Comparison of ENCODE assay signal across 20 cellular contexts in the genomic region with DNA sequence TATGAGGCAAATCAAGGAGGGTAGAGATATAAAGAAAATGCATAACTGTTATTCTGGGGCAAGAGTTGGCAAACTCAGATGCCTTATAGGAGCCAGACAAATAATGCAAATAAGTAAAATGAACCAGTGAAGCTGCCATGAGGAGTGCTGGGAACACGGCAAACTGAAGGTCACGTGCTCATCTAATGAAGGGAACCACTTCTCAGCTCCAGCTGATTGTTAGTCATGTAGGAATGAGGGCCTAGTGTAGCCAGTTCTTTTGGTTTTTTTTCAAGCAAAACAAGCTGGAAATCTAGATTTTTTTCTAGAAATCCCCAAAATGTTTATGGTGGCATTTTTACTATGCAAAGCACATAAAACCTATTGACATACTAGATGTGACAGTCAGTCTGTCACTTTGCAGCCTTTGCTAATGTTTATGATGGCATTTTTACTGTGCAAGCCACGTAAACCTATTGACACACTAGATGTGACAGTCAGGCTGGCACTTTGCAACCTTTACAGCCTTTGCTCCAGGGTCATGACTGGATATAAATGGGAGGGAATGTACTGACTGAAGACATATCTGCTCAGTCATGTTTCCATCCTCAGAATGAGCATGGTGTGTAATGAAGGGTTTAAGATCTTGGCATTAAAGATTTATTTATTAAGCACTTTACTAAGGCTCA. TPM values are rescaled to one million over a fixed set of nuclear protein-coding genes. Genes with fewer than 3 reads are reported as not detected.
DNase-seq lines count a peak whose midpoint lies in the region; ATAC-seq and TF ChIP-seq lines count a peak whose summit lies in the region.
"Had no signal": no experiment of that assay in that cellular context is flagged by ENCODE, and none has a peak within 500 bp of the region (broad histone marks: within the 10 kb centered on the region; RNA-seq: fewer than 3 reads in every experiment).

No MANE protein-coding gene starts in this region.

- ATAC-seq in Panc1 (no peak), omental fat pad (ENCODE audit: low FRiP score) (no peak)
- ATAC-seq: activated naive CD8-positive, alpha-beta T cell treated with anti-CD3 and anti-CD28 coated beads, Interleukin-2, amount 50 U/mL, for 24 hours; foreskin keratinocyte; K562 had no signal

- H3K4me3 ChIP-seq in Panc1 (ENCODE audit: low read depth in 2 of 2, low read length in 2 of 2), result no peak overlapping the region
- H3K4me3 ChIP-seq: K562, SK-N-MC had no signal

- no peaks in the 10 kb centered on the region for H3K36me3 ChIP-seq in Panc1 (ENCODE audit: control insufficient read depth, insufficient read depth, low read length)

- no peak for TF ChIP-seq CTCF in Panc1 (IDR thresholded peaks at IDR 0.05)
- no peak for TF ChIP-seq CTCF in omental fat pad (IDR thresholded peaks at IDR 0.05)

- H3K27me3 ChIP-seq in Panc1 (ENCODE audit: control insufficient read depth, insufficient read depth, low read length), result no peaks in the 10 kb centered on the region
- H3K27me3 ChIP-seq: foreskin keratinocyte had no signal

- DNase-seq in EH (ENCODE audit: low read depth), result peak; percentile 46
- no peak for DNase-seq in Panc1 (ENCODE audit: low read depth, low spot score)
- peak; percentile 45 for DNase-seq in iris pigment epithelial cell (ENCODE audit: low read depth)
- DNase-seq in retina, result peak; percentile 59
- no peak for DNase-seq in activated CD4-positive, alpha-beta memory T cell treated with anti-CD3 and anti-CD28 coated beads for 36 hours
- no peak for DNase-seq in HK-2 (ENCODE audit: unreplicated experiment)
- DNase-seq in omental fat pad (ENCODE audit: low spot score), result no peak
- no peak for DNase-seq in activated gamma-delta T cell (lab: John Stamatoyannopoulos, UW)
- DNase-seq: activated CD8-positive, alpha-beta memory T cell treated with anti-CD3 and anti-CD28 coated beads, Interleukin-2, amount 50 U/mL, for 48 hours; activated naive CD8-positive, alpha-beta T cell treated with anti-CD3 and anti-CD28 coated beads, Interleukin-2, amount 50 U/mL, for 24 hours; foreskin keratinocyte; kidney glomerular epithelial cell; NCI-H187 treated with DMSO at 0.1 percent for 48 hours; stimulated activated CD4-positive, alpha-beta T cell treated with anti-CD3 and anti-CD28 coated beads, Interleukin-12 subunit alpha, Interleukin-12 subunit beta, amount 100 ng/mL, for 4 hours; T-helper 2 cell had no signal

- peaks cover 19% of the 10 kb centered on the region; the same call in 1 of the 2 replicates for H3K4me1 ChIP-seq in Panc1 (ENCODE audit: control insufficient read depth, insufficient read depth, low read length)

- intact Hi-C loops in Panc1 (cut with micrococcal nuclease; ENCODE audit: unreplicated experiment), result no loop called here
- intact Hi-C loops in activated CD4-positive, alpha-beta memory T cell treated with anti-CD3 and anti-CD28 coated beads for 36 hours (cut with micrococcal nuclease), result no loop called here

- H3K4me3 Mint-ChIP-seq in activated CD4-positive, alpha-beta memory T cell treated with anti-CD3 and anti-CD28 coated beads for 36 hours, result no peak overlapping the region
- H3K4me3 Mint-ChIP-seq: activated naive CD8-positive, alpha-beta T cell treated with anti-CD3 and anti-CD28 coated beads, Interleukin-2, amount 50 U/mL, for 24 hours; brain had no signal

- POLR2A ChIA-PET in Panc1 (lab: Charles Lee), result no interaction called here
- POLR2A ChIA-PET in activated CD4-positive, alpha-beta memory T cell treated with anti-CD3 and anti-CD28 coated beads for 36 hours (lab: Charles Lee), result no interaction called here

- no peaks in the 10 kb centered on the region for H3K36me3 Mint-ChIP-seq in activated CD4-positive, alpha-beta memory T cell treated with anti-CD3 and anti-CD28 coated beads for 36 hours

- BruUV-seq in Panc1 (replicated peaks; lab: Mats Ljungman, UMichigan), result no TSS peak

- CTCF ChIA-PET in Panc1 (lab: Charles Lee), result no interaction called here
- CTCF ChIA-PET in activated CD4-positive, alpha-beta memory T cell treated with anti-CD3 and anti-CD28 coated beads for 36 hours (lab: Charles Lee), result interaction anchor here (0.9 to 1.8 kb wide), 2 partner anchors 16 to 24 kb away, joined by 3 to 11 read pairs; no protein-coding TSS in a partner anchor

- in situ Hi-C loops in Panc1 (cut with HindIII; ENCODE audit: low pct_unique_long_range_greater_than_20kb, low sequenced_read_pairs), result no loop called here

- peaks cover 2% of the 10 kb centered on the region for H3K4me1 Mint-ChIP-seq in activated CD4-positive, alpha-beta memory T cell treated with anti-CD3 and anti-CD28 coated beads for 36 hours (ENCODE audit: low read depth)

- no peak overlapping the region for H3K27ac Mint-ChIP-seq in activated CD4-positive, alpha-beta memory T cell treated with anti-CD3 and anti-CD28 coated beads for 36 hours
- H3K27ac Mint-ChIP-seq: activated naive CD8-positive, alpha-beta T cell treated with anti-CD3 and anti-CD28 coated beads, Interleukin-2, amount 50 U/mL, for 24 hours had no signal

- H3K9me3 ChIP-seq in Panc1 (ENCODE audit: control insufficient read depth, insufficient read depth, low read depth, low read length), result no peaks in the 10 kb centered on the region

- no peaks in the 10 kb centered on the region for H3K9me3 Mint-ChIP-seq in activated CD4-positive, alpha-beta memory T cell treated with anti-CD3 and anti-CD28 coated beads for 36 hours
- H3K9me3 Mint-ChIP-seq: activated naive CD8-positive, alpha-beta T cell treated with anti-CD3 and anti-CD28 coated beads, Interleukin-2, amount 50 U/mL, for 24 hours had no signal

- no peaks in the 10 kb centered on the region for H3K27me3 Mint-ChIP-seq in activated CD4-positive, alpha-beta memory T cell treated with anti-CD3 and anti-CD28 coated beads for 36 hours
- H3K27me3 Mint-ChIP-seq: activated naive CD8-positive, alpha-beta T cell treated with anti-CD3 and anti-CD28 coated beads, Interleukin-2, amount 50 U/mL, for 24 hours; brain had no signal

- peak overlapping the region; percentile 34; the same call in 1 of the 2 replicates for H3K27ac ChIP-seq in Panc1 (ENCODE audit: low read length)
- H3K27ac ChIP-seq: C4-2B, epithelial cell of prostate, foreskin keratinocyte, SK-N-MC had no signal

RNA-seq across cellular contexts. Expression of a gene that starts 39.4 kb away (rescaled TPM):
- total RNA-seq in Panc1 (2021; ENCODE audit: unreplicated experiment) (49.9 TPM), omental fat pad (10 to 100 TPM; 12.2 to 23.5 (median 21.1) TPM)
- 30.4 TPM for polyA plus RNA-seq in Panc1 (2012; ENCODE audit: insufficient read length)
- total RNA-seq in activated CD4-positive, alpha-beta memory T cell treated with anti-CD3 and anti-CD28 coated beads for 36 hours, result 1 to 10 TPM; 2.7 to 3.0 TPM

Comparison
In these comparisons a context has a peak if more than half of its experiments do, and no peak if none do; other contexts are left out.
1. DNase-seq: peak in EH (single experiment), iris pigment epithelial cell (single experiment) and retina (single experiment); none in Panc1 (single experiment), activated CD4-positive, alpha-beta memory T cell treated with anti-CD3 and anti-CD28 coated beads for 36 hours (single experiment), HK-2 (single experiment), omental fat pad (single experiment) and activated gamma-delta T cell (single experiment).